Comparison of ENCODE assay signal across 12 cellular contexts in the genomic region with DNA sequence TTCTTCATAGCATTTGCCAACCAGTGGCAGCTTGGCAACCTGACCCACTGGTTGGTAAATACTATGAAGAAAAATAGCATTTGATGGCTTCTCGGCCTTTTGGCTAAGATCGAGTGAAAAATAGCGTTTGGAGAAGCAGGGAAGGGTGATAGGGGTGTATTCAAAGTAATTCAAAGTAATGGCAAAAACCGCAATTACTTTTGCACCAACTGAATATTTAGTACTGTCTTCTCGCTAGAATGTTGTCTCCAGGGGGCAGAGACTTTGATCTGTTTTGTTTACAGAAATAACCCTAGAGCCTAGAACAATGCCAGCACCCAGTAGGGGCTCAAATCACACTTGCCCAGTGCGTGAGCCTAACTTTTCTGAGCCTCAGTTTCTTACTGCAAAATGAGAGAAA.
"Had no signal": no experiment of that assay in that cellular context is flagged by ENCODE, and none has a peak within 500 bp of the region (broad histone marks: within the 10 kb centered on the region; RNA-seq: fewer than 3 reads in every experiment).

No MANE protein-coding gene starts in this region.

- ATAC-seq: heart left ventricle, left lung had no signal

- H3K36me3 ChIP-seq: brain microvascular endothelial cell, heart left ventricle, left lung, ovary, thyroid gland, vagina had no signal

- H3K9me3 ChIP-seq: heart left ventricle, left lung, ovary, thyroid gland, vagina had no signal

- DNase-seq: activated CD4-positive, alpha-beta T cell treated with anti-CD3 and anti-CD28 coated beads, Interleukin-2, amount 50 U/mL, for 1 hour; activated effector memory CD4-positive, alpha-beta T cell treated with Interleukin-2 at 50 U/mL for 16 hours; activated T-cell treated with anti-CD3 and anti-CD28 coated beads, Interleukin-2, amount 50 U/mL, for 1 hour; endodermal cell; heart left ventricle; islet precursor cell; left lung; nephron progenitor cell; ovary; thyroid gland had no signal

- H3K4me3 ChIP-seq: heart left ventricle, left lung, ovary, thyroid gland, vagina had no signal

- H3K27me3 ChIP-seq: brain microvascular endothelial cell, heart left ventricle, ovary, thyroid gland, vagina had no signal

- H3K27ac ChIP-seq: brain microvascular endothelial cell, heart left ventricle, left lung, ovary, thyroid gland, vagina had no signal
